In genomic region chr22:20324139-20324516, GRCh38 we compare ENCODE assay signal across 14 cellular contexts. TPM values are rescaled to one million over a fixed set of nuclear protein-coding genes. Genes with fewer than 3 reads are reported as not detected.
DNase-seq lines count a peak whose midpoint lies in the region; ATAC-seq and TF ChIP-seq lines count a peak whose summit lies in the region.
"Had no signal": no experiment of that assay in that cellular context is flagged by ENCODE, and none has a peak within 500 bp of the region (broad histone marks: within the 10 kb centered on the region; RNA-seq: fewer than 3 reads in every experiment).

No MANE protein-coding gene starts in this region.

- H3K36me3 ChIP-seq in osteoblast (ENCODE audit: insufficient read depth, low read length), result no peaks in the 10 kb centered on the region
- H3K36me3 ChIP-seq: ascending aorta had no signal

- no peaks in the 10 kb centered on the region for H3K27me3 Mint-ChIP-seq in activated naive CD4-positive, alpha-beta T cell treated with anti-CD3 and anti-CD28 coated beads for 36 hours (ENCODE audit: low read depth)

- H3K4me1 ChIP-seq in osteoblast (ENCODE audit: insufficient read depth, low read length), result peaks cover 25% of the 10 kb centered on the region

- peaks cover 17% of the 10 kb centered on the region for H3K79me2 ChIP-seq in osteoblast (ENCODE audit: insufficient read depth, low read length)

- H3K4me3 ChIP-seq in AG09309 (ENCODE audit: control insufficient read depth, low read depth, low read length), result 0 out of 2 replicates have a peak overlapping the region, but pooled peaks have one; percentile 8
- H3K4me3 ChIP-seq in osteoblast (ENCODE audit: insufficient read depth, low read length), result peak overlapping the region; percentile 24
- H3K4me3 ChIP-seq: ascending aorta, skin epidermis had no signal

- no peaks in the 10 kb centered on the region for H3K36me3 Mint-ChIP-seq in activated naive CD4-positive, alpha-beta T cell treated with anti-CD3 and anti-CD28 coated beads for 36 hours (ENCODE audit: low read depth)

- no peak for TF ChIP-seq CTCF in AG09309 (IDR thresholded peaks at IDR 0.05; ENCODE audit: control insufficient read depth, insufficient read depth, low read depth, low read length, missing control alignments)
- no peak for TF ChIP-seq CTCF in osteoblast (IDR thresholded peaks at IDR 0.05; ENCODE audit: extremely low read depth, low read depth, low read length)

- H3K4me1 Mint-ChIP-seq in activated naive CD4-positive, alpha-beta T cell treated with anti-CD3 and anti-CD28 coated beads for 36 hours (ENCODE audit: low read depth), result peaks cover 52% of the 10 kb centered on the region

- H3K4me2 ChIP-seq in osteoblast (ENCODE audit: insufficient read depth, low read length), result peak overlapping the region; percentile 58

- peak overlapping the region; percentile 89 for H3K27ac ChIP-seq in osteoblast (ENCODE audit: low read depth, low read length)
- H3K27ac ChIP-seq: ascending aorta had no signal

- CTCF ChIA-PET in activated naive CD4-positive, alpha-beta T cell treated with anti-CD3 and anti-CD28 coated beads for 36 hours (lab: Charles Lee), result no interaction called here

- DNase-seq in AG09309 (ENCODE audit: low read depth), result no peak
- peak; percentile 1 for DNase-seq in SK-N-DZ (ENCODE audit: low spot score)
- DNase-seq in activated naive CD4-positive, alpha-beta T cell treated with anti-CD3 and anti-CD28 coated beads for 36 hours, result peak; percentile 83
- DNase-seq in osteoblast (ENCODE audit: insufficient read length, low spot score, missing footprints), result no peak
- DNase-seq: NCI-H1436 treated with DMSO at 0.1 percent for 48 hours, NCI-H748 treated with DMSO at 0.1 percent for 48 hours had no signal

- H3K9me3 Mint-ChIP-seq in activated naive CD4-positive, alpha-beta T cell treated with anti-CD3 and anti-CD28 coated beads for 36 hours, result no peaks in the 10 kb centered on the region
- H3K9me3 Mint-ChIP-seq: nephron had no signal

- H3K4me3 Mint-ChIP-seq in activated naive CD4-positive, alpha-beta T cell treated with anti-CD3 and anti-CD28 coated beads for 36 hours, result no peak overlapping the region
- H3K4me3 Mint-ChIP-seq: nephron had no signal

- peak overlapping the region; percentile 56 for H2AFZ ChIP-seq in osteoblast (ENCODE audit: low read length)

- H4K20me1 ChIP-seq in osteoblast (ENCODE audit: insufficient read depth, low read length), result peaks cover under 1% of the 10 kb centered on the region

- H3K27ac Mint-ChIP-seq in activated naive CD4-positive, alpha-beta T cell treated with anti-CD3 and anti-CD28 coated beads for 36 hours, result peak overlapping the region; percentile 88
- H3K27ac Mint-ChIP-seq: nephron had no signal

- H3K9me3 ChIP-seq in osteoblast (ENCODE audit: low read depth, low read length), result no peaks in the 10 kb centered on the region
- H3K9me3 ChIP-seq: ascending aorta had no signal

- no peaks in the 10 kb centered on the region for H3K27me3 ChIP-seq in osteoblast (ENCODE audit: insufficient read depth, low read length)
- H3K27me3 ChIP-seq: ascending aorta had no signal

- intact Hi-C loops in activated naive CD4-positive, alpha-beta T cell treated with anti-CD3 and anti-CD28 coated beads for 36 hours (cut with micrococcal nuclease), result loop anchor here (5.0 to 10.0 kb wide), 4 partner anchors 71 to 378 kb away; partner anchors contain the start of genes MED15 and ZNF74

- no peak for ATAC-seq in GM18517 (IDR thresholded peaks at IDR 0.05; ENCODE audit: unreplicated experiment)
- ATAC-seq in HG02870 (IDR thresholded peaks at IDR 0.05; ENCODE audit: unreplicated experiment), result no peak
- ATAC-seq in GM21786 (IDR thresholded peaks at IDR 0.05; ENCODE audit: unreplicated experiment), result no peak
- no peak for ATAC-seq in HG03025 (IDR thresholded peaks at IDR 0.05; ENCODE audit: low FRiP score, unreplicated experiment)
- ATAC-seq: left colon had no signal

RNA-seq across cellular contexts. Expression of gene DGCR6L, which starts 4.3 kb away (rescaled TPM):
- polyA plus RNA-seq in SK-N-DZ (2014; cell fraction: cytosol; rRNA removed), result 52.4 and 68.6 TPM in 2 replicates
- polyA plus RNA-seq in SK-N-DZ (2014; cell fraction: nucleus; rRNA removed), result 65.0 and 66.5 TPM in 2 replicates
- 10 to 100 TPM; 21.5 TPM for total RNA-seq in activated naive CD4-positive, alpha-beta T cell treated with anti-CD3 and anti-CD28 coated beads for 36 hours
- total RNA-seq in osteoblast, result 58.9 and 60.8 TPM in 2 replicates

RNA-seq across cellular contexts. Expression of gene RTN4R, which starts 56.0 kb away (rescaled TPM):
- polyA plus RNA-seq in SK-N-DZ (2014; cell fraction: cytosol; rRNA removed), result 10.6 and 16.7 TPM in 2 replicates
- 8.3 and 9.4 TPM in 2 replicates for polyA plus RNA-seq in SK-N-DZ (2014; cell fraction: nucleus; rRNA removed)
- 1 to 10 TPM; 2.1 to 2.5 TPM for total RNA-seq in activated naive CD4-positive, alpha-beta T cell treated with anti-CD3 and anti-CD28 coated beads for 36 hours
- total RNA-seq in osteoblast, result under 0.01 and 0.29 TPM in 2 replicates

Comparison
In these comparisons a context has a peak if more than half of its experiments do, and no peak if none do; other contexts are left out.
1. DNase-seq: peak in SK-N-DZ (single experiment) and activated naive CD4-positive, alpha-beta T cell treated with anti-CD3 and anti-CD28 coated beads for 36 hours (single experiment); none in AG09309 (single experiment) and osteoblast (single experiment).